In the genomic region with DNA sequence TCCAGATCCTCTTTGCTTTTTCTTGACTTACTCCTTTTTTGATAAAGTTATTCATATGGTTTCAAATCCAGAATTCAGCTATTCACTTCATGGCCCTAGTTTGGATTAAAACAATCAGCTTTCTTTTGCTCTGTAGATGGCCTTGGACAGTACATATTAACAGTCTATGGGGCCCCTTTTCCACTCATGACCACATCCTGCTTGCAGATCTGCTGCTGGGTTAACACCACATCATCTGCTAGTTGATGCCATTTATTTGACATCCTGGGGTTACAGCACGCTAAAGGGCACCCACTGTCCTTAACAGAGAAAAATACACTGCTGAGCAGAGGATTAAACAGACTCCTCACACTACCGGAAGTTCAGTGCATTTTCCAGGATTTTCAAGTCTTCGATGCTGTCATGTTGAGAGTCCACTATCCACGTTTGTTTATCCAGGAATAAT, we compare ENCODE assay signal across 8 cellular contexts. TPM values are rescaled to one million over a fixed set of nuclear protein-coding genes. Genes with fewer than 3 reads are reported as not detected.
DNase-seq lines count a peak whose midpoint lies in the region; ATAC-seq and TF ChIP-seq lines count a peak whose summit lies in the region.

No MANE protein-coding gene starts in this region.

- peaks cover 53% of the 10 kb centered on the region for H3K36me3 Mint-ChIP-seq in activated T-helper 17 cell treated with anti-CD3 and anti-CD28 coated beads, Interleukin-2, amount 50 U/mL, for 72 hours (ENCODE audit: low read depth)

- no peaks in the 10 kb centered on the region for H3K36me3 ChIP-seq in Loucy (ENCODE audit: insufficient read depth, low read length)
- H3K36me3 ChIP-seq in lung (ENCODE audit: control insufficient read depth in 2 of 2, insufficient read depth in 2 of 2, low read length in 2 of 2): no peaks in the 10 kb centered on the region
- H3K36me3 ChIP-seq in testis (ENCODE audit: low read depth, missing control alignments): no peaks in the 10 kb centered on the region
- H3K36me3 ChIP-seq in H7 (replicated peaks; ENCODE audit: control insufficient read depth, insufficient read depth, low read length): no peaks in the 10 kb centered on the region

- TF ChIP-seq CTCF in GM10266 (IDR thresholded peaks at IDR 0.05; ENCODE audit: control insufficient read depth, insufficient read depth, low read depth, missing control alignments) (no peak), Loucy (conservative IDR thresholded peaks at IDR 0.05; ENCODE audit: low read length) (no peak), lung (IDR thresholded peaks at IDR 0.05; ENCODE audit: control extremely low read depth, extremely low read depth) (no peak), testis (IDR thresholded peaks at IDR 0.05) (no peak)

- H3K9me3 ChIP-seq in Loucy (ENCODE audit: insufficient read depth, low read depth, low read length): no peaks in the 10 kb centered on the region
- no peaks in the 10 kb centered on the region for H3K9me3 ChIP-seq in lung (ENCODE audit: control insufficient read depth in 2 of 2, insufficient read depth in 1 of 2, low read length in 1 of 2)
- no peaks in the 10 kb centered on the region for H3K9me3 ChIP-seq in testis

- ATAC-seq in GM21619 (IDR thresholded peaks at IDR 0.05; ENCODE audit: unreplicated experiment) (peak; percentile 79), lung (ENCODE audit: insufficient read depth, low FRiP score) (no peak)
- peak; percentile 63 for ATAC-seq in activated T-helper 17 cell treated with anti-CD3 and anti-CD28 coated beads, Interleukin-2, amount 50 U/mL, for 72 hours (replicated peaks)

- H3K4me1 Mint-ChIP-seq in activated T-helper 17 cell treated with anti-CD3 and anti-CD28 coated beads, Interleukin-2, amount 50 U/mL, for 72 hours: peaks cover 36% of the 10 kb centered on the region

- peaks cover 21% of the 10 kb centered on the region for H4K20me1 ChIP-seq in Loucy (ENCODE audit: insufficient read depth, low read length, poor library complexity, severe bottlenecking)

- H3K4me3 ChIP-seq in Loucy (ENCODE audit: low read length, poor library complexity, severe bottlenecking): peak overlapping the region; percentile 93
- no peak overlapping the region for H3K4me3 ChIP-seq in lung
- H3K4me3 ChIP-seq in testis: no peak overlapping the region
- no peak overlapping the region for H3K4me3 ChIP-seq in H7 (ENCODE audit: insufficient read depth, low read depth, low read length)

- H3K4me1 ChIP-seq in Loucy (ENCODE audit: insufficient read depth, low read length, poor library complexity, severe bottlenecking) (peaks cover 44% of the 10 kb centered on the region), lung (ENCODE audit: control insufficient read depth in 2 of 2, insufficient read depth in 2 of 2, low read length in 2 of 2) (peaks cover 1 to 14% of the 10 kb centered on the region in 2 donors), testis (peaks cover 11% of the 10 kb centered on the region)

- H3K27ac Mint-ChIP-seq in activated T-helper 17 cell treated with anti-CD3 and anti-CD28 coated beads, Interleukin-2, amount 50 U/mL, for 72 hours: peak overlapping the region; percentile 99

- H3K4me2 ChIP-seq in Loucy (ENCODE audit: low read depth, low read length, poor library complexity, severe bottlenecking): peak overlapping the region; percentile 88

- no peaks in the 10 kb centered on the region for H3K9me3 Mint-ChIP-seq in activated T-helper 17 cell treated with anti-CD3 and anti-CD28 coated beads, Interleukin-2, amount 50 U/mL, for 72 hours

- no peak overlapping the region for H2AFZ ChIP-seq in Loucy (ENCODE audit: low read length)

- peak overlapping the region; percentile 69 to 90 for H3K27ac ChIP-seq in lung (ENCODE audit: low read depth in 1 of 2, low read length in 1 of 2)
- H3K27ac ChIP-seq in testis: peak overlapping the region; percentile 73 to 89

- H3F3A ChIP-seq in Loucy (ENCODE audit: low read depth): peaks cover 6% of the 10 kb centered on the region; the same call in 1 of the 2 replicates

- H3K9me2 ChIP-seq in Loucy (replicated peaks; ENCODE audit: low read depth, low read length): no peaks in the 10 kb centered on the region

- H3K4me3 Mint-ChIP-seq in activated T-helper 17 cell treated with anti-CD3 and anti-CD28 coated beads, Interleukin-2, amount 50 U/mL, for 72 hours: peak overlapping the region; percentile 89

- H3K9ac ChIP-seq in Loucy (ENCODE audit: low read depth, low read length, poor library complexity, severe bottlenecking): peak overlapping the region; percentile 99

- peaks cover 41% of the 10 kb centered on the region for H3K79me2 ChIP-seq in Loucy (ENCODE audit: insufficient read depth, low read length)

- DNase-seq in GM10266 (ENCODE audit: extremely low spot score) (peak; percentile 25), lung (ENCODE audit: low spot score) (no peak), testis (no peak), cerebellar cortex (ENCODE audit: low spot score) (no peak), H7 (no peak)

- intact Hi-C loops in testis (cut with DNase I; ENCODE audit: low total_unique reads): no loop called here

- WGBS in lung, 2 donors: 23 to 35% methylated on average over 4 of the region's 4 CpGs
- WGBS in testis, 2 donors: 52 to 57% methylated on average over 4 of the region's 4 CpGs

- TF ChIP-seq POLR2A in testis (IDR thresholded peaks at IDR 0.05): no peak

- H3K27me3 ChIP-seq in Loucy (ENCODE audit: insufficient read depth, low read length, poor library complexity, severe bottlenecking) (peaks cover 5% of the 10 kb centered on the region), lung (ENCODE audit: control insufficient read depth, insufficient read depth) (no peaks in the 10 kb centered on the region), testis (no peaks in the 10 kb centered on the region), H7 (ENCODE audit: control insufficient read depth, insufficient read depth, low read length) (peaks cover 8% of the 10 kb centered on the region; the same call in 1 of the 2 replicates)

- H3K27me3 Mint-ChIP-seq in activated T-helper 17 cell treated with anti-CD3 and anti-CD28 coated beads, Interleukin-2, amount 50 U/mL, for 72 hours: no peaks in the 10 kb centered on the region

RNA-seq across cellular contexts. Expression of gene IFI16, which starts 0.9 kb away (rescaled TPM):
- 100 to 1,000 TPM; 187 to 217 TPM for total RNA-seq in activated T-helper 17 cell treated with anti-CD3 and anti-CD28 coated beads, Interleukin-2, amount 50 U/mL, for 72 hours
- total RNA-seq in lung (10 to 100 TPM; 60.7 to 86.3 TPM), testis (10 to 100 TPM; 34.3 to 39.8 TPM)
- polyA plus RNA-seq in lung (100 to 1,000 TPM in 1 of 2 donors, 10 to 100 TPM in 1; 76.4 to 124 TPM), testis (ENCODE audit: insufficient read depth, low read depth, low replicate concordance) (35.7 TPM)
- 1.1 and 4.7 TPM in 2 replicates for total RNA-seq in H7 (2014; rRNA removed; shearing (Covaris generic))
